7 cellular contexts compared by ENCODE assay signal in genomic region chr16:21379645-21380044, GRCh38.
A peak's percentile ranks its signal among the peaks of the same experiment; 100 is the strongest.
DNase-seq lines count a peak whose midpoint lies in the region; ATAC-seq and TF ChIP-seq lines count a peak whose summit lies in the region.
"Not testable (repeated sequence)": the region's sequence is repeated elsewhere in the genome, so short reads cannot be mapped to it uniquely, and the experiment has no call there.

No MANE protein-coding gene starts in this region.

- H3K27ac ChIP-seq in Peyer's patch = not testable (repeated sequence)

- peak; percentile 68 for ATAC-seq in GM18907 (IDR thresholded peaks at IDR 0.05; ENCODE audit: unreplicated experiment)
- peak; percentile 51 for ATAC-seq in GM21360 (IDR thresholded peaks at IDR 0.05; ENCODE audit: unreplicated experiment)
- peak; percentile 69 for ATAC-seq in HG02678 (IDR thresholded peaks at IDR 0.05; ENCODE audit: unreplicated experiment)
- ATAC-seq in HG03354 (IDR thresholded peaks at IDR 0.05; ENCODE audit: poor library complexity, severe bottlenecking, unreplicated experiment) = peak; percentile 79
- peak; percentile 45 for ATAC-seq in effector memory CD8-positive, alpha-beta T cell (replicated peaks)
- peak; percentile 80 to 89 for ATAC-seq in stimulated activated naive B cell treated with anti-CD40 and anti-IgM and Interleukin-4, amounts not matched to agents 10 μg/mL and 1 μg/mL and 100 μg/mL, for 72 hours (replicated peaks)

- H3K27ac Mint-ChIP-seq in effector memory CD8-positive, alpha-beta T cell; stimulated activated naive B cell treated with anti-CD40 and anti-IgM and Interleukin-4, amounts not matched to agents 10 μg/mL and 1 μg/mL and 100 μg/mL, for 72 hours: not testable (repeated sequence)

- H3K27me3 Mint-ChIP-seq in effector memory CD8-positive, alpha-beta T cell; stimulated activated naive B cell treated with anti-CD40 and anti-IgM and Interleukin-4, amounts not matched to agents 10 μg/mL and 1 μg/mL and 100 μg/mL, for 72 hours: not testable (repeated sequence)

- TF ChIP-seq POLR2A in Peyer's patch (IDR thresholded peaks at IDR 0.05) = not testable (repeated sequence)

- not testable (repeated sequence) for H3K36me3 Mint-ChIP-seq in effector memory CD8-positive, alpha-beta T cell (ENCODE audit: insufficient read depth); stimulated activated naive B cell treated with anti-CD40 and anti-IgM and Interleukin-4, amounts not matched to agents 10 μg/mL and 1 μg/mL and 100 μg/mL, for 72 hours

- not testable (repeated sequence) for H3K4me3 ChIP-seq in Peyer's patch

- peak in 2 of 3 donors; percentile 54 to 55 for DNase-seq in Peyer's patch
- DNase-seq in effector memory CD8-positive, alpha-beta T cell; stimulated activated naive B cell treated with anti-CD40 and anti-IgM and Interleukin-4, amounts not matched to agents 10 μg/mL and 1 μg/mL and 100 μg/mL, for 72 hours: not testable (repeated sequence)

- not testable (repeated sequence) for H3K4me1 ChIP-seq in Peyer's patch

- not testable (repeated sequence) for H3K9me3 ChIP-seq in Peyer's patch

- not testable (repeated sequence) for H3K4me1 Mint-ChIP-seq in effector memory CD8-positive, alpha-beta T cell (ENCODE audit: low read depth in 2 of 2); stimulated activated naive B cell treated with anti-CD40 and anti-IgM and Interleukin-4, amounts not matched to agents 10 μg/mL and 1 μg/mL and 100 μg/mL, for 72 hours

- not testable (repeated sequence) for H3K4me3 Mint-ChIP-seq in effector memory CD8-positive, alpha-beta T cell; stimulated activated naive B cell treated with anti-CD40 and anti-IgM and Interleukin-4, amounts not matched to agents 10 μg/mL and 1 μg/mL and 100 μg/mL, for 72 hours

- not testable (repeated sequence) for H3K9me3 Mint-ChIP-seq in effector memory CD8-positive, alpha-beta T cell; stimulated activated naive B cell treated with anti-CD40 and anti-IgM and Interleukin-4, amounts not matched to agents 10 μg/mL and 1 μg/mL and 100 μg/mL, for 72 hours

- TF ChIP-seq CTCF in Peyer's patch (IDR thresholded peaks at IDR 0.05) = not testable (repeated sequence)

- not testable (repeated sequence) for H3K36me3 ChIP-seq in Peyer's patch

- H3K27me3 ChIP-seq in Peyer's patch = not testable (repeated sequence)
